28 cellular contexts compared by ENCODE assay signal in genomic region chr12:79945455-79945854, GRCh38.
"Had no signal": no experiment of that assay in that cellular context is flagged by ENCODE, and none has a peak within 500 bp of the region (broad histone marks: within the 10 kb centered on the region; RNA-seq: fewer than 3 reads in every experiment).

No MANE protein-coding gene starts in this region.

- H3K4me1 ChIP-seq: lower lobe of right lung, prostate gland, spleen, suprapubic skin, tibial artery, upper lobe of right lung had no signal

- ATAC-seq: left ventricle myocardium superior; lower lobe of right lung; naive thymus-derived CD8-positive, alpha-beta T cell; pancreas; right cardiac atrium; stimulated activated effector memory CD8-positive, alpha-beta T cell treated with anti-CD3 and anti-CD28 coated beads, Interleukin-12 subunit alpha, Interleukin-12 subunit beta, amount 100 ng/mL, for 72 hours; upper lobe of right lung had no signal

- H3K9me3 Mint-ChIP-seq: naive thymus-derived CD8-positive, alpha-beta T cell; nephron; neural crest cell; stimulated activated effector memory CD8-positive, alpha-beta T cell treated with anti-CD3 and anti-CD28 coated beads, Interleukin-12 subunit alpha, Interleukin-12 subunit beta, amount 100 ng/mL, for 72 hours; stimulated activated naive CD8-positive, alpha-beta T cell treated with anti-CD3 and anti-CD28 coated beads, Interleukin-15, Interleukin-2, amounts not matched to agents 100 ng/mL and 50 ng/mL, for 24 hours had no signal

- H3K4me3 Mint-ChIP-seq: naive thymus-derived CD8-positive, alpha-beta T cell; nephron; neural crest cell; stimulated activated effector memory CD8-positive, alpha-beta T cell treated with anti-CD3 and anti-CD28 coated beads, Interleukin-12 subunit alpha, Interleukin-12 subunit beta, amount 100 ng/mL, for 72 hours; stimulated activated naive CD8-positive, alpha-beta T cell treated with anti-CD3 and anti-CD28 coated beads, Interleukin-15, Interleukin-2, amounts not matched to agents 100 ng/mL and 50 ng/mL, for 24 hours had no signal

- FAIRE-seq: pancreas, small intestine, urothelium cell line had no signal

- H3K36me3 ChIP-seq: lower lobe of right lung, pancreas, prostate gland, sigmoid colon, spleen, suprapubic skin, thoracic aorta, tibial artery, upper lobe of right lung had no signal

- H3K36me3 Mint-ChIP-seq: stimulated activated effector memory CD8-positive, alpha-beta T cell treated with anti-CD3 and anti-CD28 coated beads, Interleukin-12 subunit alpha, Interleukin-12 subunit beta, amount 100 ng/mL, for 72 hours had no signal

- H3K27me3 ChIP-seq: pancreas, sigmoid colon, spleen, suprapubic skin, tibial artery, upper lobe of right lung had no signal

- H3K9me3 ChIP-seq: lower lobe of right lung, pancreas, prostate gland, sigmoid colon, spleen, suprapubic skin, thoracic aorta, tibial artery, upper lobe of right lung had no signal

- H3K4me3 ChIP-seq: lower lobe of right lung, pancreas, prostate gland, sigmoid colon, spleen, suprapubic skin, thoracic aorta, tibial artery, upper lobe of right lung had no signal

- H3K4me1 Mint-ChIP-seq: naive thymus-derived CD8-positive, alpha-beta T cell; nephron; neural crest cell; stimulated activated effector memory CD8-positive, alpha-beta T cell treated with anti-CD3 and anti-CD28 coated beads, Interleukin-12 subunit alpha, Interleukin-12 subunit beta, amount 100 ng/mL, for 72 hours had no signal

- H3K27me3 Mint-ChIP-seq: stimulated activated naive CD8-positive, alpha-beta T cell treated with anti-CD3 and anti-CD28 coated beads, Interleukin-15, Interleukin-2, amounts not matched to agents 100 ng/mL and 50 ng/mL, for 24 hours had no signal

- H3K27ac Mint-ChIP-seq: naive thymus-derived CD8-positive, alpha-beta T cell; nephron; stimulated activated effector memory CD8-positive, alpha-beta T cell treated with anti-CD3 and anti-CD28 coated beads, Interleukin-12 subunit alpha, Interleukin-12 subunit beta, amount 100 ng/mL, for 72 hours; stimulated activated naive CD8-positive, alpha-beta T cell treated with anti-CD3 and anti-CD28 coated beads, Interleukin-15, Interleukin-2, amounts not matched to agents 100 ng/mL and 50 ng/mL, for 24 hours had no signal

- DNase-seq: hypothalamus; islet precursor cell; left ventricle myocardium superior; lower lobe of right lung; mammary epithelial cell; mesenchymal stem cell; naive thymus-derived CD8-positive, alpha-beta T cell; nucleus accumbens; pancreas; posterior cingulate gyrus; retina; right cardiac atrium; sigmoid colon; small intestine; spleen; stimulated activated CD4-positive, alpha-beta T cell treated with anti-CD3 and anti-CD28 coated beads, Interleukin-4, amount 100 ng/mL, for 24 hours; stimulated activated naive CD4-positive, alpha-beta T cell; tibial artery; trophoblast cell; upper lobe of right lung had no signal

- H3K27ac ChIP-seq: lower lobe of right lung, pancreas, prostate gland, spleen, suprapubic skin, thoracic aorta, tibial artery, upper lobe of right lung had no signal
